12 cellular contexts compared by ENCODE assay signal in the genomic region with DNA sequence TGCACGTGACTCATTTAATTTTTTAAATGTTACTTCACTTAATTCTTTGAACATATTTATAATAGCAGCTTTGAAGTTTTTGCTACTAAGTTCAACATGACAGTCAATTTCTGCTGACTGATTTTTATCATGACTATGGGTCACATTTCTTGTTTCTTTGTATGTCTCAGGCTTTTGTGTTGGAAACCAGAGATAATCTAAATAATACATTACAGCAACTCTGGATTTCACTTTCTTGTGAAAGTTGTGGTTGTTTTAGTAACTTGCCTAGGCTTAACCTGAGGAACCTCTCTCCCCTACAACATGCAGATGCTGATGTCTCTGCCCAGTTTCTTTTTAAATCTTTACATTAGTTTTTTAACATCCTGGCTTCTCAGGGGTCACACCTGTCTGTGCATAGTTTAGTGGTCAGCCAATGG.
DNase-seq lines count a peak whose midpoint lies in the region; ATAC-seq and TF ChIP-seq lines count a peak whose summit lies in the region.
"Had no signal": no experiment of that assay in that cellular context is flagged by ENCODE, and none has a peak within 500 bp of the region (broad histone marks: within the 10 kb centered on the region; RNA-seq: fewer than 3 reads in every experiment).

No MANE protein-coding gene starts in this region.

- no peaks in the 10 kb centered on the region for H3K36me3 ChIP-seq in CD8-positive, alpha-beta T cell (ENCODE audit: insufficient read depth, low read length)

- H3K4me1 Mint-ChIP-seq in activated naive CD4-positive, alpha-beta T cell treated with anti-CD3 and anti-CD28 coated beads, Interleukin-2, amount 50 U/mL, for 24 hours: peaks cover 48% of the 10 kb centered on the region
- H3K4me1 Mint-ChIP-seq in activated naive CD4-positive, alpha-beta T cell treated with anti-CD3 and anti-CD28 coated beads for 36 hours (ENCODE audit: low read depth): peaks cover 40% of the 10 kb centered on the region
- peaks cover 54% of the 10 kb centered on the region for H3K4me1 Mint-ChIP-seq in stimulated activated naive CD8-positive, alpha-beta T cell treated with anti-CD3 and anti-CD28 coated beads, Interleukin-15, amount 100 ng/mL, for 72 hours
- no peaks in the 10 kb centered on the region for H3K4me1 Mint-ChIP-seq in CD8-positive, alpha-beta T cell (ENCODE audit: low read depth)
- H3K4me1 Mint-ChIP-seq: nephron progenitor cell had no signal

- H3K36me3 Mint-ChIP-seq in activated naive CD4-positive, alpha-beta T cell treated with anti-CD3 and anti-CD28 coated beads, Interleukin-2, amount 50 U/mL, for 24 hours: peaks cover 7% of the 10 kb centered on the region
- H3K36me3 Mint-ChIP-seq in activated naive CD4-positive, alpha-beta T cell treated with anti-CD3 and anti-CD28 coated beads for 36 hours (ENCODE audit: low read depth): no peaks in the 10 kb centered on the region
- no peaks in the 10 kb centered on the region for H3K36me3 Mint-ChIP-seq in CD8-positive, alpha-beta T cell

- no peak overlapping the region for H3K4me3 Mint-ChIP-seq in activated naive CD4-positive, alpha-beta T cell treated with anti-CD3 and anti-CD28 coated beads, Interleukin-2, amount 50 U/mL, for 24 hours
- no peak overlapping the region for H3K4me3 Mint-ChIP-seq in activated naive CD4-positive, alpha-beta T cell treated with anti-CD3 and anti-CD28 coated beads for 36 hours
- H3K4me3 Mint-ChIP-seq in stimulated activated naive CD8-positive, alpha-beta T cell treated with anti-CD3 and anti-CD28 coated beads, Interleukin-15, amount 100 ng/mL, for 72 hours: peak overlapping the region in 1 of 2 donors; percentile 38
- H3K4me3 Mint-ChIP-seq in CD8-positive, alpha-beta T cell: no peak overlapping the region
- H3K4me3 Mint-ChIP-seq: nephron progenitor cell had no signal

- CTCF ChIA-PET in activated naive CD4-positive, alpha-beta T cell treated with anti-CD3 and anti-CD28 coated beads for 36 hours (lab: Charles Lee): no interaction called here
- CTCF ChIA-PET in CD8-positive, alpha-beta T cell (lab: Charles Lee): no interaction called here
- CTCF ChIA-PET in HEK293T (lab: Yijun Ruan, JAX): no interaction called here

- H3K9me3 ChIP-seq in CD8-positive, alpha-beta T cell (ENCODE audit: low read length): no peaks in the 10 kb centered on the region

- H3K27ac Mint-ChIP-seq in activated naive CD4-positive, alpha-beta T cell treated with anti-CD3 and anti-CD28 coated beads, Interleukin-2, amount 50 U/mL, for 24 hours: peak overlapping the region; percentile 79
- H3K27ac Mint-ChIP-seq in activated naive CD4-positive, alpha-beta T cell treated with anti-CD3 and anti-CD28 coated beads for 36 hours: no peak overlapping the region
- H3K27ac Mint-ChIP-seq in stimulated activated naive CD8-positive, alpha-beta T cell treated with anti-CD3 and anti-CD28 coated beads, Interleukin-15, amount 100 ng/mL, for 72 hours: peak overlapping the region in 1 of 2 donors; percentile 77
- no peak overlapping the region for H3K27ac Mint-ChIP-seq in CD8-positive, alpha-beta T cell
- H3K27ac Mint-ChIP-seq: nephron progenitor cell had no signal

- H3K4me1 ChIP-seq in CD8-positive, alpha-beta T cell (ENCODE audit: insufficient read depth, low read length): no peaks in the 10 kb centered on the region

- peaks cover 9% of the 10 kb centered on the region for H3K27me3 Mint-ChIP-seq in activated naive CD4-positive, alpha-beta T cell treated with anti-CD3 and anti-CD28 coated beads, Interleukin-2, amount 50 U/mL, for 24 hours
- peaks cover 21% of the 10 kb centered on the region for H3K27me3 Mint-ChIP-seq in activated naive CD4-positive, alpha-beta T cell treated with anti-CD3 and anti-CD28 coated beads for 36 hours (ENCODE audit: low read depth)
- peaks cover 35% of the 10 kb centered on the region for H3K27me3 Mint-ChIP-seq in stimulated activated naive CD8-positive, alpha-beta T cell treated with anti-CD3 and anti-CD28 coated beads, Interleukin-15, amount 100 ng/mL, for 72 hours
- H3K27me3 Mint-ChIP-seq in CD8-positive, alpha-beta T cell (ENCODE audit: low read depth): peaks cover 6% of the 10 kb centered on the region

- H3K4me3 ChIP-seq in CD8-positive, alpha-beta T cell (ENCODE audit: low read depth, low read length): no peak overlapping the region

- H3K9me3 Mint-ChIP-seq in activated naive CD4-positive, alpha-beta T cell treated with anti-CD3 and anti-CD28 coated beads, Interleukin-2, amount 50 U/mL, for 24 hours: peaks cover 1% of the 10 kb centered on the region
- no peaks in the 10 kb centered on the region for H3K9me3 Mint-ChIP-seq in activated naive CD4-positive, alpha-beta T cell treated with anti-CD3 and anti-CD28 coated beads for 36 hours
- H3K9me3 Mint-ChIP-seq in stimulated activated naive CD8-positive, alpha-beta T cell treated with anti-CD3 and anti-CD28 coated beads, Interleukin-15, amount 100 ng/mL, for 72 hours: peaks cover 7 to 8% of the 10 kb centered on the region in 2 donors
- no peaks in the 10 kb centered on the region for H3K9me3 Mint-ChIP-seq in CD8-positive, alpha-beta T cell
- H3K9me3 Mint-ChIP-seq: nephron progenitor cell had no signal

- no peak overlapping the region for H3K27ac ChIP-seq in CD8-positive, alpha-beta T cell (ENCODE audit: low read depth, low read length)

- no peak for TF ChIP-seq CTCF in CD8-positive, alpha-beta T cell (IDR thresholded peaks at IDR 0.05)

- DNase-seq in activated naive CD4-positive, alpha-beta T cell treated with anti-CD3 and anti-CD28 coated beads for 36 hours: no peak
- no peak for DNase-seq in stimulated activated naive CD8-positive, alpha-beta T cell treated with anti-CD3 and anti-CD28 coated beads, Interleukin-15, amount 100 ng/mL, for 72 hours
- no peak for DNase-seq in Kasumi-1 (lab: John Stamatoyannopoulos, UW)
- DNase-seq in CD8-positive, alpha-beta T cell: no peak
- DNase-seq in HEK293T (ENCODE audit: extremely low spot score): no peak
- DNase-seq: activated naive CD4-positive, alpha-beta T cell; effector memory CD4-positive, alpha-beta T cell; NCI-H1105 treated with DMSO at 0.1 percent for 48 hours; nephron progenitor cell had no signal

- POLR2A ChIA-PET in CD8-positive, alpha-beta T cell (lab: Charles Lee): no interaction called here
- POLR2A ChIA-PET in HEK293T (lab: Yijun Ruan, JAX): no interaction called here

- intact Hi-C loops in activated naive CD4-positive, alpha-beta T cell treated with anti-CD3 and anti-CD28 coated beads for 36 hours (cut with micrococcal nuclease): loop anchor here (1.0 to 10.0 kb wide), 11 partner anchors 55 to 673 kb away; a partner anchor contains a TSS
- intact Hi-C loops in CD8-positive, alpha-beta T cell (cut with DNase I, micrococcal nuclease): no loop called here

- peak; percentile 61 for ATAC-seq in HG02571 (IDR thresholded peaks at IDR 0.05; ENCODE audit: unreplicated experiment)
- ATAC-seq in HG03457 (IDR thresholded peaks at IDR 0.05; ENCODE audit: unreplicated experiment): peak; percentile 53
- ATAC-seq in stimulated activated naive CD8-positive, alpha-beta T cell treated with anti-CD3 and anti-CD28 coated beads, Interleukin-15, amount 100 ng/mL, for 72 hours: peak; percentile 89
- no peak for ATAC-seq in CD8-positive, alpha-beta T cell

- no peaks in the 10 kb centered on the region for H3K27me3 ChIP-seq in CD8-positive, alpha-beta T cell (ENCODE audit: insufficient read depth, low read length)

TF ChIP-seq in HEK293T, 16 proteins besides CTCF, POLR2A, EP300 and RAD21:
- TF ChIP-seq, protein P1, sequence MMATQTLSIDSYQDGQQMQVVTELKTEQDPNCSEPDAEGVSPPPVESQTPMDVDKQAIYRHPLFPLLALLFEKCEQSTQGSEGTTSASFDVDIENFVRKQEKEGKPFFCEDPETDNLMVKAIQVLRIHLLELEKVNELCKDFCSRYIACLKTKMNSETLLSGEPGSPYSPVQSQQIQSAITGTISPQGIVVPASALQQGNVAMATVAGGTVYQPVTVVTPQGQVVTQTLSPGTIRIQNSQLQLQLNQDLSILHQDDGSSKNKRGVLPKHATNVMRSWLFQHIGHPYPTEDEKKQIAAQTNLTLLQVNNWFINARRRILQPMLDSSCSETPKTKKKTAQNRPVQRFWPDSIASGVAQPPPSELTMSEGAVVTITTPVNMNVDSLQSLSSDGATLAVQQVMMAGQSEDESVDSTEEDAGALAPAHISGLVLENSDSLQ (IDR thresholded peaks at IDR 0.05): no peak
- no peak for TF ChIP-seq ELF4 (IDR thresholded peaks at IDR 0.05)
- no peak for TF ChIP-seq FOXA1 (IDR thresholded peaks at IDR 0.05)
- TF ChIP-seq FOXK2 (IDR thresholded peaks at IDR 0.05): no peak
- no peak for TF ChIP-seq TARDBP (IDR thresholded peaks at IDR 0.05)
- no peak for TF ChIP-seq NFRKB (IDR thresholded peaks at IDR 0.05)
- TF ChIP-seq FOXM1 (IDR thresholded peaks at IDR 0.05; ENCODE audit: borderline replicate concordance): no peak
- no peak for TF ChIP-seq CTBP1 (IDR thresholded peaks at IDR 0.05; ENCODE audit: borderline replicate concordance)
